20 cellular contexts compared by ENCODE assay signal in genomic region chr9:90946981-90947380, GRCh38.
DNase-seq lines count a peak whose midpoint lies in the region; ATAC-seq and TF ChIP-seq lines count a peak whose summit lies in the region.
"Had no signal": no experiment of that assay in that cellular context is flagged by ENCODE, and none has a peak within 500 bp of the region (broad histone marks: within the 10 kb centered on the region; RNA-seq: fewer than 3 reads in every experiment).

No MANE protein-coding gene starts in this region.

- no TSS peak for BruUV-seq in PC-3 (replicated peaks; lab: Mats Ljungman, UMichigan)

- TF ChIP-seq CTCF in PC-3 (conservative IDR thresholded peaks at IDR 0.05; ENCODE audit: low read depth, low read length), result no peak
- TF ChIP-seq CTCF in type B pancreatic cell (conservative IDR thresholded peaks at IDR 0.05), result no peak

- peaks cover 20% of the 10 kb centered on the region for H3K4me1 Mint-ChIP-seq in type B pancreatic cell (ENCODE audit: unreplicated experiment)
- H3K4me1 Mint-ChIP-seq: CD8-positive, alpha-beta memory T cell had no signal

- H3K9me3 ChIP-seq in PC-3 (ENCODE audit: low read length), result no peaks in the 10 kb centered on the region

- peak overlapping the region; percentile 84 for H3K27ac Mint-ChIP-seq in type B pancreatic cell
- H3K27ac Mint-ChIP-seq: CD8-positive, alpha-beta memory T cell had no signal

- H3K79me2 ChIP-seq in PC-3 (ENCODE audit: low read length), result no peaks in the 10 kb centered on the region

- ATAC-seq in PC-3 (no peak), GM21447 (IDR thresholded peaks at IDR 0.05; ENCODE audit: unreplicated experiment) (no peak), HG03378 (IDR thresholded peaks at IDR 0.05; ENCODE audit: unreplicated experiment) (no peak), GM21528 (IDR thresholded peaks at IDR 0.05; ENCODE audit: low FRiP score, unreplicated experiment) (no peak)
- ATAC-seq: Right ventricle myocardium inferior had no signal

- no peak overlapping the region for H3K4me2 ChIP-seq in PC-3 (ENCODE audit: low read length)

- H2AFZ ChIP-seq in PC-3 (ENCODE audit: low read length), result no peak overlapping the region

- no peaks in the 10 kb centered on the region for H4K20me1 ChIP-seq in PC-3 (ENCODE audit: low read length)

- H3K9me2 ChIP-seq in PC-3 (replicated peaks; ENCODE audit: low read length), result no peaks in the 10 kb centered on the region

- peak overlapping the region; percentile 58 for H3K4me3 Mint-ChIP-seq in type B pancreatic cell
- H3K4me3 Mint-ChIP-seq: CD8-positive, alpha-beta memory T cell had no signal

- no peak overlapping the region for H3K4me3 ChIP-seq in PC-3 (ENCODE audit: low read length)

- peak; percentile 24 for DNase-seq in SIG-M5 treated with dmso at 0.1 percent for 504 hours (lab: John Stamatoyannopoulos, UW; ENCODE audit: unreplicated experiment)
- DNase-seq in SIG-M5 (lab: John Stamatoyannopoulos, UW), result no peak
- peak; percentile 68 for DNase-seq in PC-3
- DNase-seq in islet precursor cell, result peak; percentile 80
- no peak for DNase-seq in type B pancreatic cell (ENCODE audit: extremely low spot score, unreplicated experiment)
- DNase-seq: Calu3; CD8-positive, alpha-beta memory T cell; DMS153; EL; Karpas-422; NCI-H1436; NCI-H187 treated with DMSO at 0.1 percent for 48 hours; NCI-H226; NCI-H510A treated with DMSO at 0.1 percent for 48 hours; NCI-H82 had no signal

- H3K9ac ChIP-seq in PC-3 (ENCODE audit: low read length), result no peak overlapping the region

- no peaks in the 10 kb centered on the region for H3K36me3 Mint-ChIP-seq in type B pancreatic cell
- H3K36me3 Mint-ChIP-seq: CD8-positive, alpha-beta memory T cell had no signal

- H3K36me3 ChIP-seq in PC-3 (ENCODE audit: low read depth, low read length), result no peaks in the 10 kb centered on the region

- POLR2A ChIA-PET in PC-3 (lab: Charles Lee; ENCODE audit: unreplicated experiment), result interaction anchor here (0.6 kb wide), 1 partner anchor 185 kb away, joined by 4 read pairs; no protein-coding TSS in a partner anchor

- no peaks in the 10 kb centered on the region for H3F3A ChIP-seq in PC-3 (ENCODE audit: low read length, unreplicated experiment)

- H3K9me3 Mint-ChIP-seq in type B pancreatic cell, result no peaks in the 10 kb centered on the region
- H3K9me3 Mint-ChIP-seq: CD8-positive, alpha-beta memory T cell had no signal

- no peak overlapping the region for H3K27ac ChIP-seq in PC-3 (ENCODE audit: low read length)
- H3K27ac ChIP-seq: C4-2B had no signal

- peaks cover 19% of the 10 kb centered on the region for H3K4me1 ChIP-seq in PC-3 (ENCODE audit: insufficient read depth, low read length)

- H3K27me3 ChIP-seq in PC-3 (ENCODE audit: low read length), result no peaks in the 10 kb centered on the region

- intact Hi-C loops in PC-3 (cut with micrococcal nuclease), result no loop called here

- no peaks in the 10 kb centered on the region for H3K27me3 Mint-ChIP-seq in type B pancreatic cell

- CTCF ChIA-PET in PC-3 (lab: Charles Lee), result no interaction called here

Comparison
In these comparisons a context has a peak if more than half of its experiments do, and no peak if none do; other contexts are left out.
1. DNase-seq: peak in SIG-M5 treated with dmso at 0.1 percent for 504 hours (single experiment), PC-3 (single experiment) and islet precursor cell (single experiment); none in SIG-M5 (single experiment) and type B pancreatic cell (single experiment).